ENCODE assay signal across 1 cellular context in genomic region chr6:20826378-20826777, GRCh38.
TF ChIP-seq lines count a peak whose summit lies in the region.

No MANE protein-coding gene starts in this region.

TF ChIP-seq in K562, 482 proteins besides CTCF, POLR2A, EP300 and RAD21 (continued from another document and continues in another):
- TF ChIP-seq ZNF586 (CRISPR knock-in tag; conservative IDR thresholded peaks at IDR 0.05) (no peak), MBD2 (IDR thresholded peaks at IDR 0.05; ENCODE audit: borderline replicate concordance, low read depth) (no peak), GTF2B (IDR thresholded peaks at IDR 0.05; ENCODE audit: extremely low read depth, insufficient read length) (no peak), NR2C1 (IDR thresholded peaks at IDR 0.05) (no peak), NR2C1 (tag; IDR thresholded peaks at IDR 0.05) (no peak), CHD7 (IDR thresholded peaks at IDR 0.05; ENCODE audit: low read depth, low read length) (no peak), CHD4 (IDR thresholded peaks at IDR 0.05; ENCODE audit: insufficient read depth, insufficient replicate concordance, low read depth, low read length, poor library complexity, severe bottlenecking) (no peak), SIN3A (IDR thresholded peaks at IDR 0.05; ENCODE audit: borderline replicate concordance in 2 of 2, control insufficient read depth in 1 of 2, low read depth in 2 of 2, low read length in 2 of 2) (no peak), TAF7 (tag; IDR thresholded peaks at IDR 0.05) (no peak), TCFL5 (CRISPR knock-in tag; conservative IDR thresholded peaks at IDR 0.05) (no peak), NFXL1 (CRISPR knock-in tag; IDR thresholded peaks at IDR 0.05) (no peak), MTF1 (CRISPR knock-in tag; IDR thresholded peaks at IDR 0.05; ENCODE audit: borderline replicate concordance) (no peak), ARID4B (CRISPR knock-in tag; IDR thresholded peaks at IDR 0.05) (no peak), HDGF (IDR thresholded peaks at IDR 0.05) (no peak), SNRNP70 (optimal IDR thresholded peaks at IDR 0.05; ENCODE audit: low read depth, low read length) (no peak), TFAM (CRISPR knock-in tag; conservative IDR thresholded peaks at IDR 0.05) (no peak), ZC3H11A (IDR thresholded peaks at IDR 0.05; ENCODE audit: low read depth, low read length) (no peak), ZBTB1 (CRISPR knock-in tag; IDR thresholded peaks at IDR 0.05; ENCODE audit: borderline replicate concordance, low read depth) (no peak), FOXM1 (IDR thresholded peaks at IDR 0.05; ENCODE audit: low read depth) (peak; percentile 28; the same call in 1 of the 2 replicates), FOXM1 (CRISPR knock-in tag; IDR thresholded peaks at IDR 0.05; ENCODE audit: low read depth) (no peak), SREBF1 (IDR thresholded peaks at IDR 0.05; ENCODE audit: borderline replicate concordance, low read depth, low read length) (no peak), ILK (tag; IDR thresholded peaks at IDR 0.05; ENCODE audit: borderline replicate concordance, low read depth) (no peak), RBM22 (IDR thresholded peaks at IDR 0.05; ENCODE audit: low read depth, low read length, poor library complexity, severe bottlenecking) (no peak), ZNF717 (CRISPR knock-in tag; IDR thresholded peaks at IDR 0.05) (no peak), ZNF184 (CRISPR knock-in tag; IDR thresholded peaks at IDR 0.05) (no peak), ZNF76 (CRISPR knock-in tag; IDR thresholded peaks at IDR 0.05; ENCODE audit: borderline replicate concordance) (no peak), SMAD3 (CRISPR knock-in tag; conservative IDR thresholded peaks at IDR 0.05) (no peak), TAL1 (IDR thresholded peaks at IDR 0.05) (peak; percentile 55), STAG1 (CRISPR knock-in tag; IDR thresholded peaks at IDR 0.05; ENCODE audit: borderline replicate concordance) (no peak), ATF3 (IDR thresholded peaks at IDR 0.05) (peak; percentile 77), ATF3 (CRISPR knock-in tag; conservative IDR thresholded peaks at IDR 0.05) (no peak), HIVEP1 (CRISPR knock-in tag; IDR thresholded peaks at IDR 0.05) (no peak), SOX6 (IDR thresholded peaks at IDR 0.05) (peak; percentile 86), ELF2 (CRISPR knock-in tag; IDR thresholded peaks at IDR 0.05) (no peak), PTBP1 (IDR thresholded peaks at IDR 0.05; ENCODE audit: low read depth, low read length) (no peak), ZFP36 (IDR thresholded peaks at IDR 0.05; ENCODE audit: low read depth, low read length, partially characterized antibody) (no peak), FOXK2 (conservative IDR thresholded peaks at IDR 0.05 in 1 of 2, IDR thresholded peaks at IDR 0.05 in 1 of 2; ENCODE audit: low read depth in 2 of 2) (no peak), LCOR (CRISPR knock-in tag; IDR thresholded peaks at IDR 0.05) (no peak), GABPB1 (CRISPR knock-in tag; IDR thresholded peaks at IDR 0.05) (no peak), NR2F6 (CRISPR knock-in tag; IDR thresholded peaks at IDR 0.05) (no peak), TCF3 (CRISPR knock-in tag; IDR thresholded peaks at IDR 0.05) (peak; percentile 69)
- TF ChIP-seq, protein P1, sequence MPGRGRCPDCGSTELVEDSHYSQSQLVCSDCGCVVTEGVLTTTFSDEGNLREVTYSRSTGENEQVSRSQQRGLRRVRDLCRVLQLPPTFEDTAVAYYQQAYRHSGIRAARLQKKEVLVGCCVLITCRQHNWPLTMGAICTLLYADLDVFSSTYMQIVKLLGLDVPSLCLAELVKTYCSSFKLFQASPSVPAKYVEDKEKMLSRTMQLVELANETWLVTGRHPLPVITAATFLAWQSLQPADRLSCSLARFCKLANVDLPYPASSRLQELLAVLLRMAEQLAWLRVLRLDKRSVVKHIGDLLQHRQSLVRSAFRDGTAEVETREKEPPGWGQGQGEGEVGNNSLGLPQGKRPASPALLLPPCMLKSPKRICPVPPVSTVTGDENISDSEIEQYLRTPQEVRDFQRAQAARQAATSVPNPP (IDR thresholded peaks at IDR 0.05; ENCODE audit: borderline replicate concordance, insufficient read depth, insufficient read length), result no peak
- TF ChIP-seq, protein P2, sequence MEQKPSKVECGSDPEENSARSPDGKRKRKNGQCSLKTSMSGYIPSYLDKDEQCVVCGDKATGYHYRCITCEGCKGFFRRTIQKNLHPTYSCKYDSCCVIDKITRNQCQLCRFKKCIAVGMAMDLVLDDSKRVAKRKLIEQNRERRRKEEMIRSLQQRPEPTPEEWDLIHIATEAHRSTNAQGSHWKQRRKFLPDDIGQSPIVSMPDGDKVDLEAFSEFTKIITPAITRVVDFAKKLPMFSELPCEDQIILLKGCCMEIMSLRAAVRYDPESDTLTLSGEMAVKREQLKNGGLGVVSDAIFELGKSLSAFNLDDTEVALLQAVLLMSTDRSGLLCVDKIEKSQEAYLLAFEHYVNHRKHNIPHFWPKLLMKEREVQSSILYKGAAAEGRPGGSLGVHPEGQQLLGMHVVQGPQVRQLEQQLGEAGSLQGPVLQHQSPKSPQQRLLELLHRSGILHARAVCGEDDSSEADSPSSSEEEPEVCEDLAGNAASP (IDR thresholded peaks at IDR 0.05), result no peak
- TF ChIP-seq, protein P3, sequence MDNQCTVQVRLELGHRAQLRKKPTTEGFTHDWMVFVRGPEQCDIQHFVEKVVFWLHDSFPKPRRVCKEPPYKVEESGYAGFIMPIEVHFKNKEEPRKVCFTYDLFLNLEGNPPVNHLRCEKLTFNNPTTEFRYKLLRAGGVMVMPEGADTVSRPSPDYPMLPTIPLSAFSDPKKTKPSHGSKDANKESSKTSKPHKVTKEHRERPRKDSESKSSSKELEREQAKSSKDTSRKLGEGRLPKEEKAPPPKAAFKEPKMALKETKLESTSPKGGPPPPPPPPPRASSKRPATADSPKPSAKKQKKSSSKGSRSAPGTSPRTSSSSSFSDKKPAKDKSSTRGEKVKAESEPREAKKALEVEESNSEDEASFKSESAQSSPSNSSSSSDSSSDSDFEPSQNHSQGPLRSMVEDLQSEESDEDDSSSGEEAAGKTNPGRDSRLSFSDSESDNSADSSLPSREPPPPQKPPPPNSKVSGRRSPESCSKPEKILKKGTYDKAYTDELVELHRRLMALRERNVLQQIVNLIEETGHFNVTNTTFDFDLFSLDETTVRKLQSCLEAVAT (IDR thresholded peaks at IDR 0.05), result no peak
- TF ChIP-seq, protein P4, sequence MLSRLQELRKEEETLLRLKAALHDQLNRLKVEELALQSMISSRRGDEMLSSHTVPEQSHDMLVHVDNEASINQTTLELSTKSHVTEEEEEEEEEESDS (CRISPR knock-in tag; IDR thresholded peaks at IDR 0.05), result no peak
